In the genomic region with DNA sequence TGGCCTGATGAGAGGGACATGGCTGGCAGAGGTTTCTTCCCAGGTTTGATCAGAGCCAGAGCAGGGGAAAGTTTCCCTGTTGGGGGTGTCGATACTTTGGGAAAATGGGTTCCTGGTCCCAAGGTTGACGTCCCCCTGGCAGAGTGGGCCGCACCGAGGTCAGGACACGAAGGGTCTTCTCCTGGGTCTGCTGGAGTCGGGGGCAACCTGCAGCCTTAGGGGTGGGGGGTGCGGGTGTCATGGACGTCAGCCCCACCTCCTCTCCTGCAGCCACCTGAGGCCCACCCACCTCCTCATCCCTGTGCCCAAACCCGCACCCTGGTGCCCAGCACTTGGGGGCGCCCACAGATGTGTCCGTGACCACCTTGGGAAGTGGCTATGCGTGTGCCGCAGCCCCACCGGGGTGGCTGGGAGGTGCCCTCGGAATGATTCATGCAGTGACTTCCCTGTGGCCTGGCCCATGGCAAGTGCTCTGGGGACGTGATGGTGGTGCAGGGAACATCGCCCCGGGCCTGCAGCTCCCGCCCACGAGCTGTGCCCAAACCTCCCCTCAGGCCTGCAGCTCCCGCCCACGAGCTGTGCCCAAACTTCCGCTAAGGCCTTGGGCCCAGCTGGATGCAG, we compare ENCODE assay signal across 15 cellular contexts.
"Had no signal": no experiment of that assay in that cellular context is flagged by ENCODE, and none has a peak within 500 bp of the region (broad histone marks: within the 10 kb centered on the region; RNA-seq: fewer than 3 reads in every experiment).

No MANE protein-coding gene starts in this region.

- H3K36me3 ChIP-seq: brain microvascular endothelial cell, sigmoid colon, upper lobe of left lung had no signal

- H3K4me1 ChIP-seq: upper lobe of left lung had no signal

- H3K9me3 ChIP-seq: psoas muscle had no signal

- H3K27ac ChIP-seq: brain microvascular endothelial cell, psoas muscle, upper lobe of left lung had no signal

- H3K4me3 ChIP-seq: psoas muscle, sigmoid colon, upper lobe of left lung had no signal

- ATAC-seq: natural killer cell, psoas muscle, T-helper 17 cell, WTC11 had no signal

- DNase-seq: activated CD4-positive, alpha-beta T cell treated with anti-CD3 and anti-CD28 coated beads, Interleukin-2, amount 10 ng/mL, durations not matched to agents 7 days and 5 days; activated naive CD4-positive, alpha-beta T cell treated with anti-CD3 and anti-CD28 coated beads, Interleukin-2, amount 50 U/mL, for 16 hours; activated T-cell treated with anti-CD3 and anti-CD28 coated beads for 4 hours; amniotic stem cell; brain microvascular endothelial cell; endodermal cell; erythroblast; natural killer cell; sigmoid colon; stimulated activated CD4-positive, alpha-beta T cell treated with anti-CD3 and anti-CD28 coated beads, Interleukin-4, amount 100 ng/mL, for 1 hour; stimulated activated CD8-positive, alpha-beta memory T cell treated with anti-CD3 and anti-CD28 coated beads, Interleukin-4, amount 100 ng/mL, for 48 hours; T-helper 17 cell had no signal
